11 cellular contexts compared by ENCODE assay signal in the genomic region with DNA sequence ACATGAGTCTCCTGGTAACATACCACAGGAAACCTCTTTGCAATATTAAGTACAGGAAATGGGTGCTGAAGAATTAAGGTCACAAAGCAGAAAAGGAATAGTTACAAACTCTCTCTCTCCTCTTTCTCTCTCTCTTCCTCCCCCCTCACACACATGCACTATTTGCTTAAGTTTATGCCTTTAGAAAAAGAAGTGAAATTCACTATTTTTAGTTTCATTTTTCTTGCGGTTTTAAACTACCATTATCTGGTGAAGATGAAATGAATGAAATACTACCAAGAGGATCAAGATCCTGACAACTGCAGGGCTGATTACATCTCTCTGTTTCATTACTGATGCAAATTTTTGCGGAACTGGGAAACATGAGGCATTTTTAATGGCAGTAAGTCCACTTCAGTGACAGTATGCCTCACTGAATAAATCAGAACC.
A peak's percentile ranks its signal among the peaks of the same experiment; 100 is the strongest.
DNase-seq lines count a peak whose midpoint lies in the region; ATAC-seq, FAIRE-seq and TF ChIP-seq lines count a peak whose summit lies in the region.
"Had no signal": no experiment of that assay in that cellular context is flagged by ENCODE, and none has a peak within 500 bp of the region (broad histone marks: within the 10 kb centered on the region; RNA-seq: fewer than 3 reads in every experiment).

No MANE protein-coding gene starts in this region.

- ATAC-seq in GM18867 (IDR thresholded peaks at IDR 0.05; ENCODE audit: unreplicated experiment) (peak; percentile 97), GM21786 (IDR thresholded peaks at IDR 0.05; ENCODE audit: unreplicated experiment) (peak; percentile 91), HG03520 (IDR thresholded peaks at IDR 0.05; ENCODE audit: unreplicated experiment) (peak; percentile 93), heart left ventricle (no peak)
- ATAC-seq: right cardiac atrium had no signal

- no peak overlapping the region for H3K4me2 ChIP-seq in astrocyte (ENCODE audit: low read length)

- no peak overlapping the region for H2AFZ ChIP-seq in astrocyte (ENCODE audit: low read depth, low read length)

- H3K4me1 ChIP-seq in astrocyte (ENCODE audit: insufficient read depth, low read length), result no peaks in the 10 kb centered on the region
- peaks cover 0 to 4% (median 0%) of the 10 kb centered on the region in 12 donors for H3K4me1 ChIP-seq in heart left ventricle

- intact Hi-C loops in heart left ventricle (cut with DNase I), result no loop called here

- no peaks in the 10 kb centered on the region for H3K27me3 Mint-ChIP-seq in astrocyte (ENCODE audit: low read depth, unreplicated experiment)

- WGBS in heart left ventricle, 4 donors, result 58 to 80% (median 68%) methylated on average over 2 of the region's 2 CpGs

- no peaks in the 10 kb centered on the region for H3K79me2 ChIP-seq in astrocyte (ENCODE audit: insufficient read depth, low read length)

- no peaks in the 10 kb centered on the region for H3K9me3 ChIP-seq in astrocyte (ENCODE audit: insufficient read depth, low read depth, low read length)
- peaks cover 0 to 8% (median 0%) of the 10 kb centered on the region in 12 donors for H3K9me3 ChIP-seq in heart left ventricle

- H3K9ac ChIP-seq in astrocyte (ENCODE audit: low read length), result no peak overlapping the region

- H3K36me3 ChIP-seq in astrocyte (ENCODE audit: insufficient read depth, low read length) (no peaks in the 10 kb centered on the region), heart left ventricle (peaks cover 0 to 40% (median 4%) of the 10 kb centered on the region in 9 donors)

- H3K4me1 Mint-ChIP-seq in astrocyte (ENCODE audit: low read depth, unreplicated experiment), result peaks cover 2% of the 10 kb centered on the region

- no peaks in the 10 kb centered on the region for H3K9me3 Mint-ChIP-seq in astrocyte (ENCODE audit: unreplicated experiment)

- peak overlapping the region; percentile 66 for H3K4me3 Mint-ChIP-seq in astrocyte (ENCODE audit: unreplicated experiment)

- H3K27me3 ChIP-seq in astrocyte (ENCODE audit: insufficient read depth, low read length) (no peaks in the 10 kb centered on the region), heart left ventricle (no peaks in the 10 kb centered on the region)

- peaks cover 5% of the 10 kb centered on the region for H3K36me3 Mint-ChIP-seq in astrocyte (ENCODE audit: low read depth, unreplicated experiment)

- DNase-seq in astrocyte (ENCODE audit: low read depth) (no peak), NCI-H2081 (lab: John Stamatoyannopoulos, UW) (no peak), SKM-1 treated with dmso at 0.1 percent for 144 hours (lab: John Stamatoyannopoulos, UW; ENCODE audit: unreplicated experiment) (no peak), NCI-H510A treated with DMSO at 0.1 percent for 48 hours (lab: John Stamatoyannopoulos, UW) (no peak), heart left ventricle (no peak)
- DNase-seq: NCI-H187, right cardiac atrium, substantia nigra had no signal

- H3K4me3 ChIP-seq in astrocyte (ENCODE audit: insufficient read depth, low read depth, low read length) (no peak overlapping the region), heart left ventricle (no peak overlapping the region)

- H4K20me1 ChIP-seq in astrocyte (ENCODE audit: insufficient read depth, low read length), result no peaks in the 10 kb centered on the region

- no peak for TF ChIP-seq CTCF in astrocyte (IDR thresholded peaks at IDR 0.05; ENCODE audit: insufficient read depth, low read depth, low read length)
- TF ChIP-seq CTCF in heart left ventricle (IDR thresholded peaks at IDR 0.05), result no peak

- no peak for TF ChIP-seq POLR2A in heart left ventricle (IDR thresholded peaks at IDR 0.05)

- no peak overlapping the region for H3K27ac Mint-ChIP-seq in astrocyte (ENCODE audit: unreplicated experiment)

- H3K27ac ChIP-seq in astrocyte (ENCODE audit: low read depth, low read length) (no peak overlapping the region), heart left ventricle (no peak overlapping the region)

- FAIRE-seq in astrocyte (lab: Jason Lieb, UNC), result no peak

Comparison
In these comparisons a context has a peak if more than half of its experiments do, and no peak if none do; other contexts are left out.
1. ATAC-seq: peak in GM18867 (single experiment), GM21786 (single experiment) and HG03520 (single experiment); none in heart left ventricle (0 of 4).